In genomic region chr1:114203722-114204121, GRCh38 we compare ENCODE assay signal across 20 cellular contexts. TPM values are rescaled to one million over a fixed set of nuclear protein-coding genes. Genes with fewer than 3 reads are reported as not detected.
A peak's percentile ranks its signal among the peaks of the same experiment; 100 is the strongest.
DNase-seq lines count a peak whose midpoint lies in the region; ATAC-seq, FAIRE-seq and TF ChIP-seq lines count a peak whose summit lies in the region.
"Had no signal": no experiment of that assay in that cellular context is flagged by ENCODE, and none has a peak within 500 bp of the region (broad histone marks: within the 10 kb centered on the region; RNA-seq: fewer than 3 reads in every experiment).

No MANE protein-coding gene starts in this region.

- no peak overlapping the region for H3K4ac ChIP-seq in H1 (replicated peaks; ENCODE audit: insufficient read length, low read depth, low read length)

- no peak for FAIRE-seq in H1 (lab: Jason Lieb, UNC)
- FAIRE-seq: A549 had no signal

- TF ChIP-seq EP300 in H1 (IDR thresholded peaks at IDR 0.05; ENCODE audit: borderline replicate concordance in 1 of 2, low read depth in 2 of 2, low read length in 2 of 2) = no peak

- H3K36me3 ChIP-seq in HEK293 (ENCODE audit: control insufficient read depth in 2 of 2, insufficient read depth in 1 of 2, low read length in 2 of 2) (no peaks in the 10 kb centered on the region), H1 (ENCODE audit: control insufficient read depth in 2 of 4, insufficient read depth in 4 of 4, low read length in 3 of 4) (no peaks in the 10 kb centered on the region), neural progenitor cell (no peaks in the 10 kb centered on the region)
- H3K36me3 ChIP-seq: BLaER1, HAP-1 had no signal

- WGBS in H1 (ENCODE audit: extremely low coverage in 1 of 2, insufficient coverage in 1 of 2, insufficient read length in 1 of 2, insufficient replicate concordance in 2 of 2, low coverage in 1 of 2, low lambda C conversion rate in 2 of 2, missing lambda C conversion rate in 1 of 2), 2 experiments = 85% methylated on average over 5 of the region's 5 CpGs; no CpG with 5 or more reads in 1 of the 2 experiments

- H3K4me3 Mint-ChIP-seq in activated CD8-positive, alpha-beta memory T cell treated with anti-CD3 and anti-CD28 coated beads, Interleukin-2, amount 10 ng/mL, durations not matched to agents 7 days and 5 days = no peak overlapping the region
- no peak overlapping the region for H3K4me3 Mint-ChIP-seq in neural progenitor cell
- no peak overlapping the region for H3K4me3 Mint-ChIP-seq in T-helper 2 cell treated with Interferon-gamma antibody and Interleukin-4, amounts not matched to agents 5 μg/mL and 100 μg/mL, for 36 hours
- no peak overlapping the region for H3K4me3 Mint-ChIP-seq in stimulated activated naive B cell treated with anti-CD40 and anti-IgM and Interleukin-4, amounts not matched to agents 10 μg/mL and 1 μg/mL and 100 μg/mL, for 72 hours
- H3K4me3 Mint-ChIP-seq: CD14-positive monocyte; CD4-positive, alpha-beta memory T cell had no signal

- no peak overlapping the region for H4K5ac ChIP-seq in H1 (ENCODE audit: insufficient read length, low read depth, low read length)

- H4K91ac ChIP-seq in H1 (replicated peaks; ENCODE audit: insufficient read length, low read length) = no peak overlapping the region

- ATAC-seq in activated CD8-positive, alpha-beta memory T cell treated with anti-CD3 and anti-CD28 coated beads, Interleukin-2, amount 10 ng/mL, durations not matched to agents 7 days and 5 days = no peak
- no peak for ATAC-seq in stimulated activated naive B cell treated with anti-CD40 and anti-IgM and Interleukin-4, amounts not matched to agents 10 μg/mL and 1 μg/mL and 100 μg/mL, for 72 hours (replicated peaks)
- ATAC-seq: A549 had no signal

- H2AFZ ChIP-seq in H1 (ENCODE audit: low read length) (0 out of 2 replicates have a peak overlapping the region, but pooled peaks have one; percentile 84), neural progenitor cell (replicated peaks) (peak overlapping the region; percentile 55)

- no peaks in the 10 kb centered on the region for H3K4me1 Mint-ChIP-seq in activated CD8-positive, alpha-beta memory T cell treated with anti-CD3 and anti-CD28 coated beads, Interleukin-2, amount 10 ng/mL, durations not matched to agents 7 days and 5 days
- H3K4me1 Mint-ChIP-seq in neural progenitor cell = peaks cover 14% of the 10 kb centered on the region
- H3K4me1 Mint-ChIP-seq in T-helper 2 cell treated with Interferon-gamma antibody and Interleukin-4, amounts not matched to agents 5 μg/mL and 100 μg/mL, for 36 hours (ENCODE audit: low read depth) = no peaks in the 10 kb centered on the region
- no peaks in the 10 kb centered on the region for H3K4me1 Mint-ChIP-seq in stimulated activated naive B cell treated with anti-CD40 and anti-IgM and Interleukin-4, amounts not matched to agents 10 μg/mL and 1 μg/mL and 100 μg/mL, for 72 hours

- TF ChIP-seq CTCF in HEK293 (tag by site-specific recombination; IDR thresholded peaks at IDR 0.05) (no peak), H1 (IDR thresholded peaks at IDR 0.05; ENCODE audit: control extremely low read depth in 1 of 3, insufficient read depth in 1 of 3, low read depth in 1 of 3, low read length in 3 of 3) (no peak), neural progenitor cell (IDR thresholded peaks at IDR 0.05) (no peak)

- no peak for TF ChIP-seq RAD21 in H1 (IDR thresholded peaks at IDR 0.05 in 1 of 2, conservative IDR thresholded peaks at IDR 0.05 in 1 of 2; ENCODE audit: low read depth in 2 of 2, low read length in 2 of 2)

- CTCF ChIA-PET in activated CD8-positive, alpha-beta memory T cell treated with anti-CD3 and anti-CD28 coated beads, Interleukin-2, amount 10 ng/mL, durations not matched to agents 7 days and 5 days (lab: Charles Lee) = no interaction called here
- CTCF ChIA-PET in HEK293 (lab: Yijun Ruan, JAX) (interaction anchor here (1.7 kb wide), 1 partner anchor 79 kb away, joined by 8 read pairs; no protein-coding TSS in a partner anchor), H1 (lab: Charles Lee; ENCODE audit: partially characterized antibody) (interaction anchor here (0.6 to 1.9 kb wide), 2 partner anchors 14 to 199 kb away, joined by 3 to 5 read pairs; no protein-coding TSS in a partner anchor)

- H3K27ac ChIP-seq in HEK293 (ENCODE audit: extremely low read depth, low read depth, low read length) (no peak overlapping the region), H1 (ENCODE audit: low read depth, low read length) (no peak overlapping the region), neural progenitor cell (no peak overlapping the region)
- H3K27ac ChIP-seq: 22Rv1, A549, BLaER1 had no signal

- H2BK20ac ChIP-seq in H1 (ENCODE audit: low read length) = no peak overlapping the region

- H3K23ac ChIP-seq in H1 (ENCODE audit: insufficient read length) = no peak overlapping the region

- H3K4me2 ChIP-seq in H1 (ENCODE audit: insufficient read depth in 1 of 2, low read depth in 2 of 2, low read length in 2 of 2) (no peak overlapping the region), neural progenitor cell (no peak overlapping the region)
- H3K4me2 ChIP-seq: A549, BLaER1 had no signal

- H3K4me3 ChIP-seq in HEK293 (ENCODE audit: low read depth, low read length) (no peak overlapping the region), H1 (ENCODE audit: extremely low read depth in 1 of 4, insufficient read depth in 2 of 4, low read depth in 3 of 4, low read length in 4 of 4) (no peak overlapping the region), neural progenitor cell (no peak overlapping the region)
- H3K4me3 ChIP-seq: A549, BLaER1, HAP-1 had no signal

- H2BK120ac ChIP-seq in H1 (replicated peaks; ENCODE audit: low read depth, low read length) = no peak overlapping the region

- no peak overlapping the region for H4K8ac ChIP-seq in H1 (ENCODE audit: extremely low read depth, insufficient read depth, low read length)

- H2BK15ac ChIP-seq in H1 (ENCODE audit: low read length) = no peak overlapping the region

- H3K4me1 ChIP-seq in HEK293 (ENCODE audit: control insufficient read depth, insufficient read depth, low read length) (no peaks in the 10 kb centered on the region), H1 (replicated peaks in 1 of 4; ENCODE audit: control insufficient read depth in 3 of 4, insufficient read depth in 4 of 4, low read length in 3 of 4) (no peaks in the 10 kb centered on the region), neural progenitor cell (peaks cover 5% of the 10 kb centered on the region)
- H3K4me1 ChIP-seq: A549, BLaER1, HAP-1 had no signal

- H3K14ac ChIP-seq in H1 (ENCODE audit: insufficient read length) = no peak overlapping the region

- no peaks in the 10 kb centered on the region for H3K9me3 Mint-ChIP-seq in activated CD8-positive, alpha-beta memory T cell treated with anti-CD3 and anti-CD28 coated beads, Interleukin-2, amount 10 ng/mL, durations not matched to agents 7 days and 5 days (ENCODE audit: low read depth)
- H3K9me3 Mint-ChIP-seq in neural progenitor cell = no peaks in the 10 kb centered on the region
- H3K9me3 Mint-ChIP-seq in T-helper 2 cell treated with Interferon-gamma antibody and Interleukin-4, amounts not matched to agents 5 μg/mL and 100 μg/mL, for 36 hours = no peaks in the 10 kb centered on the region
- H3K9me3 Mint-ChIP-seq in stimulated activated naive B cell treated with anti-CD40 and anti-IgM and Interleukin-4, amounts not matched to agents 10 μg/mL and 1 μg/mL and 100 μg/mL, for 72 hours = no peaks in the 10 kb centered on the region

- H3K36me3 Mint-ChIP-seq in activated CD8-positive, alpha-beta memory T cell treated with anti-CD3 and anti-CD28 coated beads, Interleukin-2, amount 10 ng/mL, durations not matched to agents 7 days and 5 days = no peaks in the 10 kb centered on the region
- H3K36me3 Mint-ChIP-seq in neural progenitor cell = no peaks in the 10 kb centered on the region
- no peaks in the 10 kb centered on the region for H3K36me3 Mint-ChIP-seq in T-helper 2 cell treated with Interferon-gamma antibody and Interleukin-4, amounts not matched to agents 5 μg/mL and 100 μg/mL, for 36 hours (ENCODE audit: low read depth)
- no peaks in the 10 kb centered on the region for H3K36me3 Mint-ChIP-seq in stimulated activated naive B cell treated with anti-CD40 and anti-IgM and Interleukin-4, amounts not matched to agents 10 μg/mL and 1 μg/mL and 100 μg/mL, for 72 hours
- H3K36me3 Mint-ChIP-seq: CD14-positive monocyte; CD4-positive, alpha-beta memory T cell had no signal

- no peak overlapping the region for H2BK12ac ChIP-seq in H1 (ENCODE audit: low read depth, low read length)

- TF ChIP-seq POLR2A in H1 (IDR thresholded peaks at IDR 0.05; ENCODE audit: control extremely low read depth in 1 of 2, low read depth in 2 of 2, low read length in 2 of 2) = no peak

- POLR2A ChIA-PET in HEK293 (lab: Yijun Ruan, JAX) = no interaction called here
- POLR2A ChIA-PET in H1 (lab: Charles Lee; ENCODE audit: partially characterized antibody) = no interaction called here

- H3K9ac ChIP-seq in H1 (replicated peaks in 1 of 4; ENCODE audit: extremely low read depth in 1 of 4, low read depth in 3 of 4, low read length in 3 of 4) (no peak overlapping the region), neural progenitor cell (no peak overlapping the region)
- H3K9ac ChIP-seq: BLaER1 had no signal

- H3K79me2 ChIP-seq in H1 (ENCODE audit: control insufficient read depth in 1 of 2, insufficient read depth in 2 of 2, low read length in 2 of 2) (no peaks in the 10 kb centered on the region), neural progenitor cell (ENCODE audit: low read depth) (no peaks in the 10 kb centered on the region)

- H3K56ac ChIP-seq in H1 (replicated peaks; ENCODE audit: insufficient read length, low read depth, low read length) = no peak overlapping the region

- no peaks in the 10 kb centered on the region for H3K23me2 ChIP-seq in H1 (ENCODE audit: low read depth, low read length)

- no peaks in the 10 kb centered on the region; a peak in 4 of 7 replicates for H3K27me3 ChIP-seq in H1 (replicated peaks in 1 of 4; ENCODE audit: control insufficient read depth in 3 of 4, extremely low read depth in 1 of 4, insufficient read depth in 3 of 4, low read length in 3 of 4)
- no peaks in the 10 kb centered on the region for H3K27me3 ChIP-seq in neural progenitor cell
- H3K27me3 ChIP-seq: BLaER1 had no signal

- H3F3A ChIP-seq in neural progenitor cell (ENCODE audit: low read depth) = no peaks in the 10 kb centered on the region

- H2AK5ac ChIP-seq in H1 (ENCODE audit: low read depth, low read length) = no peak overlapping the region

- H3K27ac Mint-ChIP-seq in activated CD8-positive, alpha-beta memory T cell treated with anti-CD3 and anti-CD28 coated beads, Interleukin-2, amount 10 ng/mL, durations not matched to agents 7 days and 5 days = no peak overlapping the region
- H3K27ac Mint-ChIP-seq in neural progenitor cell = peak overlapping the region; percentile 90
- H3K27ac Mint-ChIP-seq in T-helper 2 cell treated with Interferon-gamma antibody and Interleukin-4, amounts not matched to agents 5 μg/mL and 100 μg/mL, for 36 hours = no peak overlapping the region
- H3K27ac Mint-ChIP-seq in stimulated activated naive B cell treated with anti-CD40 and anti-IgM and Interleukin-4, amounts not matched to agents 10 μg/mL and 1 μg/mL and 100 μg/mL, for 72 hours = no peak overlapping the region
- H3K27ac Mint-ChIP-seq: CD14-positive monocyte; CD4-positive, alpha-beta memory T cell had no signal

- H3K9me3 ChIP-seq in HEK293 (ENCODE audit: control insufficient read depth, insufficient read depth, low read depth, low read length) = no peaks in the 10 kb centered on the region
- H3K9me3 ChIP-seq in H1 (ENCODE audit: insufficient read depth in 2 of 2, low read depth in 1 of 2, low read length in 1 of 2) = no peaks in the 10 kb centered on the region
- H3K9me3 ChIP-seq in neural progenitor cell (ENCODE audit: low read depth) = no peaks in the 10 kb centered on the region
- H3K9me3 ChIP-seq: A549, BLaER1, HAP-1 had no signal

- DNase-seq in activated CD8-positive, alpha-beta memory T cell treated with anti-CD3 and anti-CD28 coated beads, Interleukin-2, amount 10 ng/mL, durations not matched to agents 7 days and 5 days = peak; percentile 26
- no peak for DNase-seq in activated CD8-positive, alpha-beta memory T cell treated with anti-CD3 and anti-CD28 coated beads, Interleukin-2, amount 50 U/mL, for 48 hours
- DNase-seq in H1 (ENCODE audit: low read depth in 1 of 2, low spot score in 2 of 2) (no peak), neural progenitor cell (ENCODE audit: low spot score) (no peak), dermis blood vessel endothelial cell (no peak)
- DNase-seq in T-helper 2 cell treated with Interferon-gamma antibody and Interleukin-4, amounts not matched to agents 5 μg/mL and 100 μg/mL, for 36 hours (ENCODE audit: low spot score) = no peak
- no peak for DNase-seq in stimulated activated naive B cell treated with anti-CD40 and anti-IgM and Interleukin-4, amounts not matched to agents 10 μg/mL and 1 μg/mL and 100 μg/mL, for 72 hours
- DNase-seq: Calu3; CD4-positive, alpha-beta memory T cell; DMS79 treated with DMSO at 0.1 percent for 48 hours; GF-D8; GOT3 had no signal

- H3K79me1 ChIP-seq in H1 (ENCODE audit: low read depth, low read length) = no peaks in the 10 kb centered on the region

- H4K20me1 ChIP-seq in H1 (replicated peaks in 1 of 2; ENCODE audit: control insufficient read depth in 1 of 2, insufficient read depth in 2 of 2, low read length in 2 of 2) (no peaks in the 10 kb centered on the region), neural progenitor cell (ENCODE audit: low read depth) (no peaks in the 10 kb centered on the region)
- H4K20me1 ChIP-seq: BLaER1 had no signal

- H3K27me3 Mint-ChIP-seq in activated CD8-positive, alpha-beta memory T cell treated with anti-CD3 and anti-CD28 coated beads, Interleukin-2, amount 10 ng/mL, durations not matched to agents 7 days and 5 days = peaks cover 75% of the 10 kb centered on the region
- peaks cover 5% of the 10 kb centered on the region for H3K27me3 Mint-ChIP-seq in neural progenitor cell (ENCODE audit: insufficient read depth, low read depth)
- peaks cover 28% of the 10 kb centered on the region for H3K27me3 Mint-ChIP-seq in T-helper 2 cell treated with Interferon-gamma antibody and Interleukin-4, amounts not matched to agents 5 μg/mL and 100 μg/mL, for 36 hours (ENCODE audit: low read depth)
- H3K27me3 Mint-ChIP-seq in stimulated activated naive B cell treated with anti-CD40 and anti-IgM and Interleukin-4, amounts not matched to agents 10 μg/mL and 1 μg/mL and 100 μg/mL, for 72 hours = peaks cover 24 to 49% of the 10 kb centered on the region in 2 donors

- no peak overlapping the region for H2BK5ac ChIP-seq in H1 (ENCODE audit: low read depth, low read length)

- H3K18ac ChIP-seq in H1 (ENCODE audit: extremely low read depth, low read length) = no peak overlapping the region

RNA-seq across cellular contexts. Expression of gene SYT6, which starts 50.1 kb away (rescaled TPM):
- not detected for total RNA-seq in activated CD8-positive, alpha-beta memory T cell treated with anti-CD3 and anti-CD28 coated beads, Interleukin-2, amount 10 ng/mL, durations not matched to agents 7 days and 5 days
- total RNA-seq in H1 (2021; fragmentation: NEBNext Ultra II Directional; extraction: Animal tissue kit (Norgen Biotek cat#: 25700)) = 33.7 and 35.7 TPM in 2 replicates
- 83.5 and 92.8 TPM in 2 replicates for polyA plus RNA-seq in H1 (2011; rRNA removed)
- polyA plus RNA-seq in H1 (2011; cell fraction: cytosol; rRNA removed) = 63.7 TPM
- 220 TPM for polyA plus RNA-seq in H1 (2011; cell fraction: nucleus; rRNA removed)
- polyA plus RNA-seq in H1 (2012, experiment 1 of 2) = 45.3 to 61.5 TPM (median 51.6 TPM) in 4 replicates
- polyA plus RNA-seq in H1 (2012, experiment 2 of 2) = 10.7 TPM
- 27.6 TPM for polyA plus RNA-seq in H1 (2013, experiment 1 of 2)
- polyA plus RNA-seq in H1 (2013, experiment 2 of 2) = 25.0 TPM
- 108 and 144 TPM in 2 replicates for polyA minus RNA-seq in H1 (2011; rRNA and poly(A)+ RNA removed)
- 40.1 TPM for polyA minus RNA-seq in H1 (2011; cell fraction: cytosol; rRNA and poly(A)+ RNA removed)
- 178 TPM for polyA minus RNA-seq in H1 (2011; cell fraction: nucleus; rRNA and poly(A)+ RNA removed)
- total RNA-seq in neural progenitor cell (ENCODE audit: low replicate concordance) (8.1 and 13.6 TPM in 2 replicates), dermis blood vessel endothelial cell (not detected in 2 replicates)
- total RNA-seq: Calu3; CD4-positive, alpha-beta memory T cell; HT-29 had no signal
- polyA plus RNA-seq: AG04450; CD14-positive monocyte; CD4-positive, alpha-beta memory T cell had no signal
